In genomic region chr2:74079522-74080341, GRCh38 we compare ENCODE assay signal across 12 cellular contexts.
DNase-seq lines count a peak whose midpoint lies in the region; ATAC-seq and TF ChIP-seq lines count a peak whose summit lies in the region.
"Had no signal": no experiment of that assay in that cellular context is flagged by ENCODE, and none has a peak within 500 bp of the region (broad histone marks: within the 10 kb centered on the region; RNA-seq: fewer than 3 reads in every experiment).

No MANE protein-coding gene starts in this region.

- no peaks in the 10 kb centered on the region for H3K27me3 ChIP-seq in left lung
- H3K27me3 ChIP-seq in HAP-1 (ENCODE audit: low read depth), result no peaks in the 10 kb centered on the region
- H3K27me3 ChIP-seq in mammary epithelial cell (ENCODE audit: insufficient read depth, low read length), result no peaks in the 10 kb centered on the region
- no peaks in the 10 kb centered on the region for H3K27me3 ChIP-seq in right atrium auricular region
- H3K27me3 ChIP-seq: body of pancreas, upper lobe of left lung had no signal

- H2AFZ ChIP-seq in mammary epithelial cell (ENCODE audit: low read depth, low read length), result no peak overlapping the region

- no peak overlapping the region for H3K27ac ChIP-seq in left lung
- no peak overlapping the region for H3K27ac ChIP-seq in mammary epithelial cell (ENCODE audit: insufficient read depth, low read depth, low read length)
- H3K27ac ChIP-seq in right atrium auricular region, result no peak overlapping the region
- H3K27ac ChIP-seq: body of pancreas had no signal

- intact Hi-C loops in left lung (cut with DNase I), result no loop called here
- intact Hi-C loops in mammary epithelial cell (cut with micrococcal nuclease), result no loop called here

- H3K9ac ChIP-seq in mammary epithelial cell (ENCODE audit: insufficient read depth, low read length), result no peak overlapping the region

- CTCF ChIA-PET in mammary epithelial cell (lab: Charles Lee; ENCODE audit: low non-redundant PET), result no interaction called here

- TF ChIP-seq CTCF in left lung (IDR thresholded peaks at IDR 0.05) (no peak), mammary epithelial cell (conservative IDR thresholded peaks at IDR 0.05 in 1 of 2, IDR thresholded peaks at IDR 0.05 in 1 of 2; ENCODE audit: extremely low read depth in 1 of 2, insufficient read depth in 1 of 2, low read depth in 1 of 2, low read length in 2 of 2) (no peak), right atrium auricular region (IDR thresholded peaks at IDR 0.05) (no peak)

- no peaks in the 10 kb centered on the region for H3K9me3 ChIP-seq in left lung
- H3K9me3 ChIP-seq in HAP-1, result no peaks in the 10 kb centered on the region; the same call in 1 of the 2 replicates
- no peaks in the 10 kb centered on the region for H3K9me3 ChIP-seq in mammary epithelial cell (replicated peaks; ENCODE audit: insufficient read depth, low read length)
- H3K9me3 ChIP-seq in right atrium auricular region, result no peaks in the 10 kb centered on the region
- H3K9me3 ChIP-seq: body of pancreas, upper lobe of left lung had no signal

- in situ Hi-C loops in HAP-1 (cut with MboI; ENCODE audit: low sequenced_read_pairs) (no loop called here), mammary epithelial cell (cut with MboI; ENCODE audit: low sequenced_read_pairs in 2 of 2) (loop anchor here in 1 of 2 donors (5.0 kb wide), 1 partner anchor 42 kb away; no protein-coding TSS in a partner anchor)

- H3K4me1 ChIP-seq in left lung (peaks cover 3 to 9% of the 10 kb centered on the region in 2 donors), HAP-1 (no peaks in the 10 kb centered on the region), mammary epithelial cell (ENCODE audit: insufficient read depth, low read length) (no peaks in the 10 kb centered on the region), right atrium auricular region (peaks cover 0 to 10% of the 10 kb centered on the region in 2 donors)
- H3K4me1 ChIP-seq: body of pancreas had no signal

- H3K4me3 ChIP-seq in left lung (no peak overlapping the region), HAP-1 (no peak overlapping the region), mammary epithelial cell (replicated peaks in 1 of 3; ENCODE audit: insufficient read depth in 1 of 3, low read depth in 2 of 3, low read length in 3 of 3) (no peak overlapping the region), right atrium auricular region (no peak overlapping the region)
- H3K4me3 ChIP-seq: body of pancreas, skin epidermis, upper lobe of left lung had no signal

- TF ChIP-seq POLR2A in GM18505 (IDR thresholded peaks at IDR 0.05; ENCODE audit: borderline replicate concordance, extremely low read depth, insufficient read depth, insufficient read length), result peak; percentile 18

- ATAC-seq in GM18505 (IDR thresholded peaks at IDR 0.05; ENCODE audit: unreplicated experiment), result peak; percentile 71
- peak; percentile 74 for ATAC-seq in GM21576 (IDR thresholded peaks at IDR 0.05; ENCODE audit: unreplicated experiment)
- peak; percentile 70 for ATAC-seq in HG03469 (IDR thresholded peaks at IDR 0.05; ENCODE audit: unreplicated experiment)
- peak; percentile 21 for ATAC-seq in left lung
- ATAC-seq: body of pancreas had no signal

- 96% methylated on average over 7 of the region's 8 CpGs for WGBS in mammary epithelial cell (ENCODE audit: low coverage, missing lambda C conversion rate)

- no peak for DNase-seq in left lung
- DNase-seq in activated effector memory CD4-positive, alpha-beta T cell treated with Interleukin-2 at 50 U/mL for 16 hours, result no peak
- DNase-seq in HAP-1 (ENCODE audit: low spot score in 2 of 2), result no peak
- no peak for DNase-seq in mammary epithelial cell
- no peak for DNase-seq in right atrium auricular region (ENCODE audit: low spot score)
- DNase-seq: body of pancreas, DND-41, upper lobe of left lung had no signal

- H4K20me1 ChIP-seq in mammary epithelial cell (ENCODE audit: insufficient read depth, low read length), result no peaks in the 10 kb centered on the region

- H3K4me2 ChIP-seq in mammary epithelial cell (ENCODE audit: insufficient read depth, low read depth, low read length), result no peak overlapping the region

- H3K79me2 ChIP-seq in mammary epithelial cell (ENCODE audit: insufficient read depth, low read length), result peaks cover 3% of the 10 kb centered on the region

- no TSS peak for BruUV-seq in mammary epithelial cell (replicated peaks; lab: Mats Ljungman, UMichigan)

- dilution Hi-C loops in mammary epithelial cell (cut with HindIII; ENCODE audit: low sequenced_read_pairs), result no loop called here

- H3K36me3 ChIP-seq in left lung (peaks cover 0 to 64% of the 10 kb centered on the region in 2 donors), HAP-1 (replicated peaks) (peaks cover 9% of the 10 kb centered on the region), mammary epithelial cell (ENCODE audit: insufficient read depth, low read length) (no peaks in the 10 kb centered on the region), right atrium auricular region (no peaks in the 10 kb centered on the region)

Comparison
In these comparisons a context has a peak if more than half of its experiments do, and no peak if none do; other contexts are left out.
1. ATAC-seq: peak in every context shown above with its lines; median percentile 74 in GM21576; 71 in GM18505; 70 in HG03469; 21 in left lung.